In the genomic region with DNA sequence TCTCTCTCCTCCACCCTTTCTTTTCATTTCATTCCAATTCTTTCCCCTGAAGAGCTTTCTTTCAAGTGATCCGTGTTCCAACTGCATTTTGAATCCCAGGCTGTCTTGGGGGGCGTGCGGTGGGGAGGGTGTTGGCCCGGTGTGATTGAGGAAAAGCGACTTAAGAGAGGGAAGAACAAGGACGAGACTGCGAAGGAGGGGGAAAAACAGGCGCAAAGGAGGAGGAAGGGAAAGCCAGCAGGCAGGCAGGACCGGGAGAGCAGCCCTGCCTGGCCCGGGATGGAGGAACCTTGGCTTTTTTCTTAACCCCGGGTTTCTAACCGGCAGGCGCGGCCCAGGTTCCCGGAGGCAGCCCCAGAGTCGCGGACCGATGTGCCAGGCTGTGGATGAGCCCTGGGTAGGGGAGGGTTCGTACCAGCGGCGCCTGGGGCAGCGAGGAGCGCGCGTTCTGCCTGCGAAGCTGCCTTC, we compare ENCODE assay signal across 2 cellular contexts.
TF ChIP-seq lines count a peak whose summit lies in the region.

No MANE protein-coding gene starts in this region.

TF ChIP-seq in SK-N-SH, 30 proteins besides CTCF, POLR2A, EP300 and RAD21 (continued from another document):
- no peak for TF ChIP-seq TAF1 (IDR thresholded peaks at IDR 0.05; ENCODE audit: borderline replicate concordance, low read depth, low read length)

TF ChIP-seq in SK-N-SH treated with all-trans-retinoic acid at 6 μM for 48 hours, 23 proteins besides CTCF, POLR2A, EP300 and RAD21 (continued from another document):
- TF ChIP-seq, protein P1, sequence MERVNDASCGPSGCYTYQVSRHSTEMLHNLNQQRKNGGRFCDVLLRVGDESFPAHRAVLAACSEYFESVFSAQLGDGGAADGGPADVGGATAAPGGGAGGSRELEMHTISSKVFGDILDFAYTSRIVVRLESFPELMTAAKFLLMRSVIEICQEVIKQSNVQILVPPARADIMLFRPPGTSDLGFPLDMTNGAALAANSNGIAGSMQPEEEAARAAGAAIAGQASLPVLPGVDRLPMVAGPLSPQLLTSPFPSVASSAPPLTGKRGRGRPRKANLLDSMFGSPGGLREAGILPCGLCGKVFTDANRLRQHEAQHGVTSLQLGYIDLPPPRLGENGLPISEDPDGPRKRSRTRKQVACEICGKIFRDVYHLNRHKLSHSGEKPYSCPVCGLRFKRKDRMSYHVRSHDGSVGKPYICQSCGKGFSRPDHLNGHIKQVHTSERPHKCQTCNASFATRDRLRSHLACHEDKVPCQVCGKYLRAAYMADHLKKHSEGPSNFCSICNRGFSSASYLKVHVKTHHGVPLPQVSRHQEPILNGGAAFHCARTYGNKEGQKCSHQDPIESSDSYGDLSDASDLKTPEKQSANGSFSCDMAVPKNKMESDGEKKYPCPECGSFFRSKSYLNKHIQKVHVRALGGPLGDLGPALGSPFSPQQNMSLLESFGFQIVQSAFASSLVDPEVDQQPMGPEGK (CRISPR knock-in tag; IDR thresholded peaks at IDR 0.05; ENCODE audit: borderline replicate concordance): no peak
- TF ChIP-seq, protein P2, sequence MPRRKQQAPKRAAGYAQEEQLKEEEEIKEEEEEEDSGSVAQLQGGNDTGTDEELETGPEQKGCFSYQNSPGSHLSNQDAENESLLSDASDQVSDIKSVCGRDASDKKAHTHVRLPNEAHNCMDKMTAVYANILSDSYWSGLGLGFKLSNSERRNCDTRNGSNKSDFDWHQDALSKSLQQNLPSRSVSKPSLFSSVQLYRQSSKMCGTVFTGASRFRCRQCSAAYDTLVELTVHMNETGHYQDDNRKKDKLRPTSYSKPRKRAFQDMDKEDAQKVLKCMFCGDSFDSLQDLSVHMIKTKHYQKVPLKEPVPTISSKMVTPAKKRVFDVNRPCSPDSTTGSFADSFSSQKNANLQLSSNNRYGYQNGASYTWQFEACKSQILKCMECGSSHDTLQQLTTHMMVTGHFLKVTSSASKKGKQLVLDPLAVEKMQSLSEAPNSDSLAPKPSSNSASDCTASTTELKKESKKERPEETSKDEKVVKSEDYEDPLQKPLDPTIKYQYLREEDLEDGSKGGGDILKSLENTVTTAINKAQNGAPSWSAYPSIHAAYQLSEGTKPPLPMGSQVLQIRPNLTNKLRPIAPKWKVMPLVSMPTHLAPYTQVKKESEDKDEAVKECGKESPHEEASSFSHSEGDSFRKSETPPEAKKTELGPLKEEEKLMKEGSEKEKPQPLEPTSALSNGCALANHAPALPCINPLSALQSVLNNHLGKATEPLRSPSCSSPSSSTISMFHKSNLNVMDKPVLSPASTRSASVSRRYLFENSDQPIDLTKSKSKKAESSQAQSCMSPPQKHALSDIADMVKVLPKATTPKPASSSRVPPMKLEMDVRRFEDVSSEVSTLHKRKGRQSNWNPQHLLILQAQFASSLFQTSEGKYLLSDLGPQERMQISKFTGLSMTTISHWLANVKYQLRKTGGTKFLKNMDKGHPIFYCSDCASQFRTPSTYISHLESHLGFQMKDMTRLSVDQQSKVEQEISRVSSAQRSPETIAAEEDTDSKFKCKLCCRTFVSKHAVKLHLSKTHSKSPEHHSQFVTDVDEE (CRISPR knock-in tag; IDR thresholded peaks at IDR 0.05): no peak
- no peak for TF ChIP-seq GLIS3 (CRISPR knock-in tag; IDR thresholded peaks at IDR 0.05)
- no peak for TF ChIP-seq BACH2 (CRISPR knock-in tag; IDR thresholded peaks at IDR 0.05; ENCODE audit: borderline replicate concordance)
- TF ChIP-seq ISL1 (CRISPR knock-in tag; IDR thresholded peaks at IDR 0.05): no peak
- TF ChIP-seq ZNF565 (CRISPR knock-in tag; conservative IDR thresholded peaks at IDR 0.05; ENCODE audit: low read depth): no peak
- no peak for TF ChIP-seq ZNF8 (CRISPR knock-in tag; IDR thresholded peaks at IDR 0.05)
- TF ChIP-seq, protein P3, sequence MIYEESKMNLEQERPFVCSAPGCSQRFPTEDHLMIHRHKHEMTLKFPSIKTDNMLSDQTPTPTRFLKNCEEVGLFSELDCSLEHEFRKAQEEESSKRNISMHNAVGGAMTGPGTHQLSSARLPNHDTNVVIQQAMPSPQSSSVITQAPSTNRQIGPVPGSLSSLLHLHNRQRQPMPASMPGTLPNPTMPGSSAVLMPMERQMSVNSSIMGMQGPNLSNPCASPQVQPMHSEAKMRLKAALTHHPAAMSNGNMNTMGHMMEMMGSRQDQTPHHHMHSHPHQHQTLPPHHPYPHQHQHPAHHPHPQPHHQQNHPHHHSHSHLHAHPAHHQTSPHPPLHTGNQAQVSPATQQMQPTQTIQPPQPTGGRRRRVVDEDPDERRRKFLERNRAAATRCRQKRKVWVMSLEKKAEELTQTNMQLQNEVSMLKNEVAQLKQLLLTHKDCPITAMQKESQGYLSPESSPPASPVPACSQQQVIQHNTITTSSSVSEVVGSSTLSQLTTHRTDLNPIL (CRISPR knock-in tag; IDR thresholded peaks at IDR 0.05; ENCODE audit: low read depth): no peak
